8 cellular contexts compared by ENCODE assay signal in the genomic region with DNA sequence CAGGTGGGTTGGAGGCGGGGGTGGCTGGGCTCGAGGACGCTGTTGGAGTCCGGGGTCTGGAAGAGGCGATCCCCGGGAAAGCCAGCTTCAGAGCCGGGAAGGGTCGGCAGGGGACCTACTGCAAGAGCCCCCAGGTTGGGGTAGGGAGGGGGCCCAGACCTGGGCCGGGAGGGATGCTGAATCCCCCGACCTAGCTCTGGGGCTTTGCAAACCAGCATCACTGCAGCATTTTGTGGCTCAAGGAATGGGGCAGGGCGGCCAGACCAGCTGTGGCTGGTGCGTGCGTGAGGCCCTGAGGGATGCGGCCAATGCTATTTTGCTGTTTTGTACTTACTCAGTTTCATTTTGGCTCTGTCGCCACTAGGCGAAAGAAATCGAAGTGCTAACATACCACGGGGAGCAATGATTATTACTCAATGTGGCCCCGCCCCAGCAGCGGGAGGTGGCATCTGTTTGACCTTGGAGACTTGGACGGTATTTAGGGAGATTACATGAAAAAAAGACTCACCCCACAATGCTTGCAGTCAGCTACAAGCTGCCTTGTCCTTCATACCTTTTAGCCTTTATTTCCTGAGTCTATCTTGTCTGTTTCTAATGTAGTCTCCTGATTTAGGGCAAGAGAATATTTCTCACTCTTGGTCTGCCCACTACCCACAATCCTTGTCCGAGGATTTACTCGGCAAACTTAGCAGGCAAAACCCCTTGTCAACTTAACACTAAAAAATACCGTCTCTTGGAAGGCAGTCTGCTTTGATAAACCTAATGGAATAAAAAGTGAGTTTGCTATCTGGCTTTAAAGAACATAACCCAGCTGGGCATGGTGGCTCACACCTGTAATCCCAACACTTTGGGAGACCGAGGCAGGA. TPM values are rescaled to one million over a fixed set of nuclear protein-coding genes. Genes with fewer than 3 reads are reported as not detected.
DNase-seq lines count a peak whose midpoint lies in the region; ATAC-seq, FAIRE-seq and TF ChIP-seq lines count a peak whose summit lies in the region.

No MANE protein-coding gene starts in this region.

- no peaks in the 10 kb centered on the region for H3K9me3 ChIP-seq in heart left ventricle

- peaks cover 10% of the 10 kb centered on the region for H3K36me3 Mint-ChIP-seq in activated naive CD8-positive, alpha-beta T cell treated with anti-CD3 and anti-CD28 coated beads for 36 hours

- H3K4me3 ChIP-seq in GM06990 (replicated peaks; ENCODE audit: low read depth, low read length): peak overlapping the region; percentile 72
- H3K4me3 ChIP-seq in heart left ventricle: peak overlapping the region; percentile 48 to 91 (median 74)

- no peaks in the 10 kb centered on the region for H3K27me3 Mint-ChIP-seq in activated naive CD8-positive, alpha-beta T cell treated with anti-CD3 and anti-CD28 coated beads for 36 hours

- peak; percentile 62 for ATAC-seq in SK-N-SH treated with all-trans-retinoic acid at 6 μM for 48 hours
- ATAC-seq in heart left ventricle: peak; percentile 6 to 54 (median 48)

- peak overlapping the region; percentile 84 for H3K4me3 Mint-ChIP-seq in activated naive CD8-positive, alpha-beta T cell treated with anti-CD3 and anti-CD28 coated beads for 36 hours

- TF ChIP-seq POLR2A in H54 (IDR thresholded peaks at IDR 0.05; ENCODE audit: low read depth, low read length) (peak; percentile 20; the same call in 1 of the 2 replicates), heart left ventricle (IDR thresholded peaks at IDR 0.05) (no peak)

- H3K27ac ChIP-seq in heart left ventricle: peak overlapping the region; percentile 84 to 98 (median 94)

- H3K27ac Mint-ChIP-seq in activated naive CD8-positive, alpha-beta T cell treated with anti-CD3 and anti-CD28 coated beads for 36 hours: peak overlapping the region; percentile 93

- H3K4me1 ChIP-seq in heart left ventricle: peaks cover 0 to 47% (median 28%) of the 10 kb centered on the region in 12 donors

- no peaks in the 10 kb centered on the region for H3K9me3 Mint-ChIP-seq in activated naive CD8-positive, alpha-beta T cell treated with anti-CD3 and anti-CD28 coated beads for 36 hours

- H3K36me3 ChIP-seq in GM06990 (ENCODE audit: control insufficient read depth, insufficient read depth, low read length): 0 out of 2 replicates have a peak, but pooled peaks cover 1% of the 10 kb centered on the region
- H3K36me3 ChIP-seq in heart left ventricle: peaks cover 0 to 10% (median 0%) of the 10 kb centered on the region in 9 donors

- no peaks in the 10 kb centered on the region for H3K27me3 ChIP-seq in GM06990 (replicated peaks; ENCODE audit: control insufficient read depth, insufficient read depth, low read length)
- no peaks in the 10 kb centered on the region for H3K27me3 ChIP-seq in heart left ventricle

- TF ChIP-seq CTCF in GM06990 (IDR thresholded peaks at IDR 0.05; ENCODE audit: insufficient read depth, low read length, poor library complexity, severe bottlenecking) (peak; percentile 19), heart left ventricle (IDR thresholded peaks at IDR 0.05) (peak in 8 of 12 donors; percentile 12 to 49 (median 42))

- no peak for FAIRE-seq in H54 (lab: Jason Lieb, UNC)

- intact Hi-C loops in heart left ventricle (cut with DNase I): loop anchor here in 7 of 10 donors (1.0 to 5.0 kb wide), 4 partner anchors 40 to 44 kb away; partner anchors contain the start of gene YWHAG (in 4 of the 7)
- intact Hi-C loops in posterior vena cava (cut with DNase I): no loop called here

- WGBS in heart left ventricle, 4 donors: 5 to 8% (median 6%) methylated on average over 16 to 25 of the region's 25 CpGs

- DNase-seq in GM06990 (ENCODE audit: extremely low read depth, insufficient read length) (peak; percentile 79), H54 (ENCODE audit: insufficient read length, low spot score) (peak; percentile 79), LHCN-M2 (ENCODE audit: low read depth) (peak; percentile 98), heart left ventricle (peak; percentile 62 to 84 (median 76)), posterior vena cava (ENCODE audit: low spot score) (peak; percentile 94), NCI-H128 (lab: John Stamatoyannopoulos, UW; ENCODE audit: unreplicated experiment) (no peak)
- DNase-seq in activated naive CD8-positive, alpha-beta T cell treated with anti-CD3 and anti-CD28 coated beads for 36 hours: peak; percentile 74

- H3K4me1 Mint-ChIP-seq in activated naive CD8-positive, alpha-beta T cell treated with anti-CD3 and anti-CD28 coated beads for 36 hours: peaks cover 28% of the 10 kb centered on the region

TF ChIP-seq in SK-N-SH treated with all-trans-retinoic acid at 6 μM for 48 hours, 23 proteins besides CTCF, POLR2A, EP300 and RAD21:
- TF ChIP-seq ZNF8 (CRISPR knock-in tag; IDR thresholded peaks at IDR 0.05) (peak; percentile 39), ARNTL (CRISPR knock-in tag; IDR thresholded peaks at IDR 0.05; ENCODE audit: borderline replicate concordance, low read depth) (no peak), RARB (CRISPR knock-in tag; IDR thresholded peaks at IDR 0.05) (no peak), OSR1 (CRISPR knock-in tag; IDR thresholded peaks at IDR 0.05) (no peak), ZNF70 (CRISPR knock-in tag; IDR thresholded peaks at IDR 0.05) (no peak), CSDC2 (CRISPR knock-in tag; IDR thresholded peaks at IDR 0.05) (no peak; the same call in 1 of the 2 replicates), SNAI2 (CRISPR knock-in tag; IDR thresholded peaks at IDR 0.05) (no peak)
- TF ChIP-seq, protein P1, sequence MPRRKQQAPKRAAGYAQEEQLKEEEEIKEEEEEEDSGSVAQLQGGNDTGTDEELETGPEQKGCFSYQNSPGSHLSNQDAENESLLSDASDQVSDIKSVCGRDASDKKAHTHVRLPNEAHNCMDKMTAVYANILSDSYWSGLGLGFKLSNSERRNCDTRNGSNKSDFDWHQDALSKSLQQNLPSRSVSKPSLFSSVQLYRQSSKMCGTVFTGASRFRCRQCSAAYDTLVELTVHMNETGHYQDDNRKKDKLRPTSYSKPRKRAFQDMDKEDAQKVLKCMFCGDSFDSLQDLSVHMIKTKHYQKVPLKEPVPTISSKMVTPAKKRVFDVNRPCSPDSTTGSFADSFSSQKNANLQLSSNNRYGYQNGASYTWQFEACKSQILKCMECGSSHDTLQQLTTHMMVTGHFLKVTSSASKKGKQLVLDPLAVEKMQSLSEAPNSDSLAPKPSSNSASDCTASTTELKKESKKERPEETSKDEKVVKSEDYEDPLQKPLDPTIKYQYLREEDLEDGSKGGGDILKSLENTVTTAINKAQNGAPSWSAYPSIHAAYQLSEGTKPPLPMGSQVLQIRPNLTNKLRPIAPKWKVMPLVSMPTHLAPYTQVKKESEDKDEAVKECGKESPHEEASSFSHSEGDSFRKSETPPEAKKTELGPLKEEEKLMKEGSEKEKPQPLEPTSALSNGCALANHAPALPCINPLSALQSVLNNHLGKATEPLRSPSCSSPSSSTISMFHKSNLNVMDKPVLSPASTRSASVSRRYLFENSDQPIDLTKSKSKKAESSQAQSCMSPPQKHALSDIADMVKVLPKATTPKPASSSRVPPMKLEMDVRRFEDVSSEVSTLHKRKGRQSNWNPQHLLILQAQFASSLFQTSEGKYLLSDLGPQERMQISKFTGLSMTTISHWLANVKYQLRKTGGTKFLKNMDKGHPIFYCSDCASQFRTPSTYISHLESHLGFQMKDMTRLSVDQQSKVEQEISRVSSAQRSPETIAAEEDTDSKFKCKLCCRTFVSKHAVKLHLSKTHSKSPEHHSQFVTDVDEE (CRISPR knock-in tag; IDR thresholded peaks at IDR 0.05): 0 out of 2 replicates have a peak, but pooled peaks have one; percentile 15

RNA-seq across cellular contexts. Expression of gene HSPB1, which starts 16.2 kb away (rescaled TPM):
- 189 and 208 TPM in 2 replicates for total RNA-seq in LHCN-M2 (2014; rRNA removed)
- polyA plus RNA-seq in LHCN-M2 (2012): 1,772 TPM
- 100 to 1,000 TPM in 1 of 2 experiments, 10 to 100 TPM in 1; 96.7 to 102 TPM for total RNA-seq in activated naive CD8-positive, alpha-beta T cell treated with anti-CD3 and anti-CD28 coated beads for 36 hours
- 1,000 to 10,000 TPM in 8 of 9 donors, 100 to 1,000 TPM in 1; 822 to 5,278 (median 1,968) TPM for total RNA-seq in heart left ventricle
- 1,000 to 10,000 TPM; 2,695 to 3,131 TPM for polyA plus RNA-seq in heart left ventricle
- 1,000 to 10,000 TPM; 2,473 to 2,747 TPM for total RNA-seq in posterior vena cava

RNA-seq across cellular contexts. Expression of gene YWHAG, which starts 40.1 kb away (rescaled TPM):
- 130 and 167 TPM in 2 replicates for total RNA-seq in LHCN-M2 (2014; rRNA removed)
- 152 TPM for polyA plus RNA-seq in LHCN-M2 (2012)
- 100 to 1,000 TPM; 155 to 157 TPM for total RNA-seq in activated naive CD8-positive, alpha-beta T cell treated with anti-CD3 and anti-CD28 coated beads for 36 hours
- 100 to 1,000 TPM; 141 to 282 (median 196) TPM for total RNA-seq in heart left ventricle
- polyA plus RNA-seq in heart left ventricle: 100 to 1,000 TPM in 1 of 2 donors, 10 to 100 TPM in 1; 85.5 to 186 TPM
- 100 to 1,000 TPM; 114 to 134 TPM for total RNA-seq in posterior vena cava

Comparison
In these comparisons a context has a peak if more than half of its experiments do, and no peak if none do; other contexts are left out.
1. intact Hi-C loops: an anchor here in heart left ventricle (1.0 to 5.0 kb wide); none called in posterior vena cava.